1 cellular context compared by ENCODE assay signal in the genomic region with DNA sequence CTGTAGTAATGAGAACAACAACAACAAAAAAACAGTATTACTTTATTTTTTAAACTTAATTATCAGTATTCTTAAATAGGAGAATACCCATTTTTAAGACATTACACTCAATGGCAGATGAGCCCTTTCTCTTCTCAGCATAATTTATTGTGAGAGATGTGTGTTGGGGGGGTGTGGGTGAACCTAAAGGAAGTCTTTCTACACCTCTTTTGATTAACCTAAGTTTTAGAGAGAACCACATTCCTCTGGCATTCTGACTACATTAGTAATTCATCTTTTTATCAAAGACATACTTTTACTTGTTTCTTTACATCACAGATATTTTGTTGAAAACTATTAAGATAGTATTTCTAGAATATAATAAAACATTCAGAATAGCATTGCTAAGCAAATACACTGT.
TF ChIP-seq lines count a peak whose summit lies in the region.

No MANE protein-coding gene starts in this region.

TF ChIP-seq in SK-N-SH treated with all-trans-retinoic acid at 6 μM for 48 hours, 23 proteins besides CTCF, POLR2A, EP300 and RAD21 (continued from another document):
- TF ChIP-seq, protein P1, sequence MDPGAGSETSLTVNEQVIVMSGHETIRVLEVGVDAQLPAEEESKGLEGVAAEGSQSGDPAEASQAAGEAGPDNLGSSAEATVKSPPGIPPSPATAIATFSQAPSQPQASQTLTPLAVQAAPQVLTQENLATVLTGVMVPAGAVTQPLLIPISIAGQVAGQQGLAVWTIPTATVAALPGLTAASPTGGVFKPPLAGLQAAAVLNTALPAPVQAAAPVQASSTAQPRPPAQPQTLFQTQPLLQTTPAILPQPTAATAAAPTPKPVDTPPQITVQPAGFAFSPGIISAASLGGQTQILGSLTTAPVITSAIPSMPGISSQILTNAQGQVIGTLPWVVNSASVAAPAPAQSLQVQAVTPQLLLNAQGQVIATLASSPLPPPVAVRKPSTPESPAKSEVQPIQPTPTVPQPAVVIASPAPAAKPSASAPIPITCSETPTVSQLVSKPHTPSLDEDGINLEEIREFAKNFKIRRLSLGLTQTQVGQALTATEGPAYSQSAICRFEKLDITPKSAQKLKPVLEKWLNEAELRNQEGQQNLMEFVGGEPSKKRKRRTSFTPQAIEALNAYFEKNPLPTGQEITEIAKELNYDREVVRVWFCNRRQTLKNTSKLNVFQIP (CRISPR knock-in tag; IDR thresholded peaks at IDR 0.05; ENCODE audit: borderline replicate concordance, low read depth) = no peak
TF ChIP-seq in SK-N-SH treated with all-trans-retinoic acid at 6 μM for 48 hours: peak in this region for 0.
